27 cellular contexts compared by ENCODE assay signal in the genomic region with DNA sequence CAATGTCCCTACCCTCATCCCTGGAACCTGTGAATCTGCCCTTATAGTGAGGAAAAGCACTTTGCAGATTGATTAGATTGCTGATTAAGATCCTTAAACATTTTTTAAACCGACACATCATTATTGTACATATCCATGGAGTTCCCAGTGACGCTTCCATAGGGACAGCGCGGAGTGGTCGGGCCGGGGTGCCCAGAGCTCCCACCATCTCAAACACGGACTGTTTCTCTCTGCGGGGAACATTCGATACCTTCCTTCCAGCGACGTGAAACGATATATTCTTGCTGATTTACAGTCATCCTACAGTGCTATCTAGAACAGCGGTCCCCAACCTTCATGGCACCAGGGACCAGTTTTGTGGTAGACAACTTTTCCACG. TPM values are rescaled to one million over a fixed set of nuclear protein-coding genes. Genes with fewer than 3 reads are reported as not detected.
DNase-seq lines count a peak whose midpoint lies in the region; ATAC-seq, FAIRE-seq and TF ChIP-seq lines count a peak whose summit lies in the region.
"Had no signal": no experiment of that assay in that cellular context is flagged by ENCODE, and none has a peak within 500 bp of the region (broad histone marks: within the 10 kb centered on the region; RNA-seq: fewer than 3 reads in every experiment).

No MANE protein-coding gene starts in this region.

- no peak for TF ChIP-seq EP300 in HepG2 (IDR thresholded peaks at IDR 0.05; ENCODE audit: low read depth in 2 of 2, low read length in 2 of 2)
- no peak for TF ChIP-seq EP300 in HepG2 (CRISPR knock-in tag; IDR thresholded peaks at IDR 0.05; ENCODE audit: borderline replicate concordance)

- DNase-seq in NCI-H2171 treated with DMSO at 0.1 percent for 48 hours (lab: John Stamatoyannopoulos, UW) (peak; percentile 55), NCI-H2171 (lab: John Stamatoyannopoulos, UW) (no peak), HepG2 (ENCODE audit: low spot score) (no peak), right lobe of liver (no peak), mesenteric fat pad (ENCODE audit: low spot score) (peak; percentile 75), amniotic stem cell (lab: John Stamatoyannopoulos, UW) (no peak), hypothalamus (lab: John Stamatoyannopoulos, UW) (no peak), NCI-H1105 (lab: John Stamatoyannopoulos, UW) (no peak)
- DNase-seq: ACHN, C1 segment of cervical spinal cord, Calu3, DMS153, GOT3, IMR-90, MV-4-11, NCI-H1694, NCI-H2081, NCI-H446, NCI-H526, Peyer's patch had no signal

- no peaks in the 10 kb centered on the region for H3K9me3 ChIP-seq in HepG2 (ENCODE audit: low read length)
- H3K9me3 ChIP-seq in right lobe of liver: no peaks in the 10 kb centered on the region

- POLR2A ChIA-PET in HepG2 (lab: Yijun Ruan, JAX): no interaction called here

- no peak for ATAC-seq in HepG2
- no peak for ATAC-seq in right lobe of liver
- ATAC-seq: CD8-positive, alpha-beta T cell; HCT116 had no signal

- peaks cover 84% of the 10 kb centered on the region for H3K4me1 ChIP-seq in HepG2 (ENCODE audit: insufficient read depth, low read length)
- no peaks in the 10 kb centered on the region for H3K4me1 ChIP-seq in right lobe of liver
- H3K4me1 ChIP-seq: Peyer's patch had no signal

- intact Hi-C loops in HepG2 (cut with micrococcal nuclease; ENCODE audit: unreplicated experiment) (loop anchor here (5.0 kb wide), 1 partner anchor 36 kb away; no protein-coding TSS in a partner anchor), right lobe of liver (cut with DNase I) (no loop called here)

- no peak for TF ChIP-seq RAD21 in HepG2 (CRISPR knock-in tag; IDR thresholded peaks at IDR 0.05)

- peak overlapping the region; percentile 60 for H3K4me2 ChIP-seq in HepG2 (ENCODE audit: low read depth, low read length)

- H3K27me3 ChIP-seq in HepG2 (ENCODE audit: control insufficient read depth in 1 of 2, insufficient read depth in 2 of 2, low read length in 2 of 2): peaks cover 5 to 16% of the 10 kb centered on the region in 2 experiments; a peak in 3 of 5 replicates
- H3K27me3 ChIP-seq in right lobe of liver: peaks cover 0 to 12% of the 10 kb centered on the region in 2 donors
- H3K27me3 ChIP-seq: Peyer's patch had no signal

- H3K79me2 ChIP-seq in HepG2 (ENCODE audit: insufficient read depth, low read length): no peaks in the 10 kb centered on the region

- H3K9ac ChIP-seq in HepG2 (ENCODE audit: insufficient read depth, low read depth, low read length): no peak overlapping the region

- FAIRE-seq in HepG2 (lab: Jason Lieb, UNC): no peak
- FAIRE-seq: GM18507, HTR-8/SVneo had no signal

- CTCF ChIA-PET in HepG2 (lab: Yijun Ruan, JAX; ENCODE audit: low intra/inter-chr PET ratio, low total read pairs): no interaction called here

- peak overlapping the region; percentile 7 for H3K27ac ChIP-seq in HepG2 (ENCODE audit: extremely low read length, insufficient read depth, low read length)
- no peak overlapping the region for H3K27ac ChIP-seq in right lobe of liver
- H3K27ac ChIP-seq: 22Rv1, Peyer's patch had no signal

- H3K4me3 ChIP-seq in HepG2 (replicated peaks in 1 of 3; ENCODE audit: insufficient read depth in 1 of 3, low read depth in 2 of 3, low read length in 3 of 3): no peak overlapping the region; a peak in 1 of 6 replicates
- H3K4me3 ChIP-seq in right lobe of liver: no peak overlapping the region
- H3K4me3 ChIP-seq: Peyer's patch had no signal

- in situ Hi-C loops in HepG2 (cut with HindIII; ENCODE audit: extremely low pct_ligation_motif_present, low pct_unique_long_range_greater_than_20kb): no loop called here

- BruUV-seq in HepG2 (replicated peaks; lab: Mats Ljungman, UMichigan): no TSS peak

- no peak for TF ChIP-seq POLR2A in HepG2 (IDR thresholded peaks at IDR 0.05; ENCODE audit: insufficient read depth in 1 of 2, low read depth in 2 of 2, low read length in 2 of 2)
- no peak for TF ChIP-seq POLR2A in right lobe of liver (IDR thresholded peaks at IDR 0.05)

- H2AFZ ChIP-seq in HepG2 (ENCODE audit: low read length): no peak overlapping the region

- H3K36me3 ChIP-seq in HepG2 (replicated peaks in 1 of 2; ENCODE audit: control insufficient read depth in 1 of 2, insufficient read depth in 2 of 2, low read length in 2 of 2) (no peaks in the 10 kb centered on the region), right lobe of liver (no peaks in the 10 kb centered on the region)
- H3K36me3 ChIP-seq: Peyer's patch had no signal

- WGBS in HepG2 (ENCODE audit: low lambda C conversion rate): 75% methylated on average over 14 of the region's 14 CpGs
- WGBS in right lobe of liver (ENCODE audit: insufficient coverage, low coverage, low lambda C conversion rate, missing lambda C conversion rate): 76% methylated on average over 8 of the region's 14 CpGs

- H4K20me1 ChIP-seq in HepG2 (ENCODE audit: insufficient read depth, low read length): no peaks in the 10 kb centered on the region

- TF ChIP-seq CTCF in HepG2 (CRISPR knock-in tag; IDR thresholded peaks at IDR 0.05): no peak
- TF ChIP-seq CTCF in right lobe of liver (IDR thresholded peaks at IDR 0.05): no peak

RNA-seq across cellular contexts. Expression of a gene that starts 4.0 kb away (rescaled TPM):
- not detected in 2 replicates for total RNA-seq in HepG2 (2016; rRNA removed; fragmentation: Illumina TruSeq; extraction: Trizol)
- not detected in 2 replicates for total RNA-seq in HepG2 (2016; cell fraction: cytosol; rRNA removed; fragmentation: Illumina TruSeq; extraction: Trizol; ENCODE audit: low read depth)
- total RNA-seq in HepG2 (2016; cell fraction: insoluble cytoplasmic fraction; rRNA removed; fragmentation: Illumina TruSeq; extraction: Trizol): not detected in 2 replicates
- total RNA-seq in HepG2 (2016; cell fraction: membrane; rRNA removed; fragmentation: Illumina TruSeq; extraction: Trizol): not detected in 2 replicates
- total RNA-seq in HepG2 (2016; cell fraction: nucleus; rRNA removed; fragmentation: Illumina TruSeq; extraction: Trizol): not detected in 2 replicates
- polyA plus RNA-seq in HepG2 (2011; rRNA removed): not detected in 2 replicates
- not detected in 2 replicates for polyA plus RNA-seq in HepG2 (2011; cell fraction: cytosol; rRNA removed)
- not detected in 2 replicates for polyA plus RNA-seq in HepG2 (2011; cell fraction: nucleus; rRNA removed)
- not detected in 2 replicates for polyA plus RNA-seq in HepG2 (2012)
- polyA plus RNA-seq in HepG2 (2016; cell fraction: cytosol; fragmentation: Illumina TruSeq; extraction: Trizol; ENCODE audit: low read depth): not detected in 2 replicates
- polyA plus RNA-seq in HepG2 (2016; cell fraction: insoluble cytoplasmic fraction; fragmentation: Illumina TruSeq; extraction: Trizol; ENCODE audit: low read depth): not detected in 2 replicates
- polyA plus RNA-seq in HepG2 (2016; cell fraction: membrane; fragmentation: Illumina TruSeq; extraction: Trizol; ENCODE audit: low read depth): not detected in 2 replicates
- polyA plus RNA-seq in HepG2 (2016; cell fraction: nucleus; fragmentation: Illumina TruSeq; extraction: Trizol; ENCODE audit: insufficient read depth, low read depth): not detected in 2 replicates
- polyA minus RNA-seq in HepG2 (2011; rRNA and poly(A)+ RNA removed; ENCODE audit: low replicate concordance): not detected in 2 replicates
- polyA minus RNA-seq in HepG2 (2011; cell fraction: cytosol; rRNA and poly(A)+ RNA removed): not detected in 2 replicates
- polyA minus RNA-seq in HepG2 (2011; cell fraction: nucleus; rRNA and poly(A)+ RNA removed): not detected in 2 replicates
- total RNA-seq in right lobe of liver: not detected
- not detected for total RNA-seq in mesenteric fat pad
- total RNA-seq: Calu3; CD8-positive, alpha-beta T cell; G401; IMR-90; OCI-LY7; Peyer's patch had no signal
- polyA plus RNA-seq: IMR-90 had no signal

RNA-seq across cellular contexts. Expression of a gene that starts 10.4 kb away (rescaled TPM):
- total RNA-seq in HepG2 (2016; rRNA removed; fragmentation: Illumina TruSeq; extraction: Trizol): 0.07 and 0.18 TPM in 2 replicates
- total RNA-seq in HepG2 (2016; cell fraction: cytosol; rRNA removed; fragmentation: Illumina TruSeq; extraction: Trizol; ENCODE audit: low read depth): 0.09 TPM in 1 of 2 replicates, not detected in the other
- total RNA-seq in HepG2 (2016; cell fraction: insoluble cytoplasmic fraction; rRNA removed; fragmentation: Illumina TruSeq; extraction: Trizol): 0.10 and 0.19 TPM in 2 replicates
- total RNA-seq in HepG2 (2016; cell fraction: membrane; rRNA removed; fragmentation: Illumina TruSeq; extraction: Trizol): 0.24 and 0.28 TPM in 2 replicates
- 0.16 TPM in 1 of 2 replicates, not detected in the other for total RNA-seq in HepG2 (2016; cell fraction: nucleus; rRNA removed; fragmentation: Illumina TruSeq; extraction: Trizol)
- 0.32 and 0.33 TPM in 2 replicates for polyA plus RNA-seq in HepG2 (2011; rRNA removed)
- polyA plus RNA-seq in HepG2 (2011; cell fraction: cytosol; rRNA removed): 0.28 and 0.32 TPM in 2 replicates
- polyA plus RNA-seq in HepG2 (2011; cell fraction: nucleus; rRNA removed): 0.59 and 0.71 TPM in 2 replicates
- 0.63 and 0.68 TPM in 2 replicates for polyA plus RNA-seq in HepG2 (2012)
- 0.10 and 0.12 TPM in 2 replicates for polyA plus RNA-seq in HepG2 (2016; cell fraction: cytosol; fragmentation: Illumina TruSeq; extraction: Trizol; ENCODE audit: low read depth)
- 0.19 and 0.25 TPM in 2 replicates for polyA plus RNA-seq in HepG2 (2016; cell fraction: insoluble cytoplasmic fraction; fragmentation: Illumina TruSeq; extraction: Trizol; ENCODE audit: low read depth)
- polyA plus RNA-seq in HepG2 (2016; cell fraction: membrane; fragmentation: Illumina TruSeq; extraction: Trizol; ENCODE audit: low read depth): 0.31 and 0.42 TPM in 2 replicates
- 0.11 TPM in 1 of 2 replicates, not detected in the other for polyA plus RNA-seq in HepG2 (2016; cell fraction: nucleus; fragmentation: Illumina TruSeq; extraction: Trizol; ENCODE audit: insufficient read depth, low read depth)
- 0.82 TPM in 1 of 2 replicates, not detected in the other for polyA minus RNA-seq in HepG2 (2011; rRNA and poly(A)+ RNA removed; ENCODE audit: low replicate concordance)
- polyA minus RNA-seq in HepG2 (2011; cell fraction: cytosol; rRNA and poly(A)+ RNA removed): 0.18 and 0.20 TPM in 2 replicates
- 0.26 and 0.37 TPM in 2 replicates for polyA minus RNA-seq in HepG2 (2011; cell fraction: nucleus; rRNA and poly(A)+ RNA removed)
- not detected for total RNA-seq in right lobe of liver
- not detected for total RNA-seq in mesenteric fat pad
- total RNA-seq: Calu3; CD8-positive, alpha-beta T cell; G401; IMR-90; OCI-LY7 had no signal
- polyA plus RNA-seq: IMR-90 had no signal

RNA-seq across cellular contexts. Expression of a gene that starts 19.0 kb away (rescaled TPM):
- not detected in 2 replicates for total RNA-seq in HepG2 (2016; rRNA removed; fragmentation: Illumina TruSeq; extraction: Trizol)
- total RNA-seq in HepG2 (2016; cell fraction: cytosol; rRNA removed; fragmentation: Illumina TruSeq; extraction: Trizol; ENCODE audit: low read depth): not detected in 2 replicates
- total RNA-seq in HepG2 (2016; cell fraction: insoluble cytoplasmic fraction; rRNA removed; fragmentation: Illumina TruSeq; extraction: Trizol): not detected in 2 replicates
- total RNA-seq in HepG2 (2016; cell fraction: membrane; rRNA removed; fragmentation: Illumina TruSeq; extraction: Trizol): not detected in 2 replicates
- total RNA-seq in HepG2 (2016; cell fraction: nucleus; rRNA removed; fragmentation: Illumina TruSeq; extraction: Trizol): not detected in 2 replicates
- polyA plus RNA-seq in HepG2 (2011; rRNA removed): 0.13 TPM in 1 of 2 replicates, not detected in the other
- polyA plus RNA-seq in HepG2 (2011; cell fraction: cytosol; rRNA removed): not detected in 2 replicates
- polyA plus RNA-seq in HepG2 (2011; cell fraction: nucleus; rRNA removed): 0.40 TPM in 1 of 2 replicates, not detected in the other
- not detected in 2 replicates for polyA plus RNA-seq in HepG2 (2012)
- polyA plus RNA-seq in HepG2 (2016; cell fraction: cytosol; fragmentation: Illumina TruSeq; extraction: Trizol; ENCODE audit: low read depth): not detected in 2 replicates
- not detected in 2 replicates for polyA plus RNA-seq in HepG2 (2016; cell fraction: insoluble cytoplasmic fraction; fragmentation: Illumina TruSeq; extraction: Trizol; ENCODE audit: low read depth)
- not detected in 2 replicates for polyA plus RNA-seq in HepG2 (2016; cell fraction: membrane; fragmentation: Illumina TruSeq; extraction: Trizol; ENCODE audit: low read depth)
- polyA plus RNA-seq in HepG2 (2016; cell fraction: nucleus; fragmentation: Illumina TruSeq; extraction: Trizol; ENCODE audit: insufficient read depth, low read depth): not detected in 2 replicates
- not detected in 2 replicates for polyA minus RNA-seq in HepG2 (2011; rRNA and poly(A)+ RNA removed; ENCODE audit: low replicate concordance)
- polyA minus RNA-seq in HepG2 (2011; cell fraction: cytosol; rRNA and poly(A)+ RNA removed): not detected in 2 replicates
- polyA minus RNA-seq in HepG2 (2011; cell fraction: nucleus; rRNA and poly(A)+ RNA removed): not detected in 2 replicates
- total RNA-seq in right lobe of liver: not detected
- total RNA-seq in mesenteric fat pad: not detected
- total RNA-seq: Calu3; CD8-positive, alpha-beta T cell; G401; IMR-90; OCI-LY7; Peyer's patch had no signal
- polyA plus RNA-seq: IMR-90 had no signal

RNA-seq across cellular contexts. Expression of a gene that starts 34.3 kb away (rescaled TPM):
- total RNA-seq in HepG2 (2016; rRNA removed; fragmentation: Illumina TruSeq; extraction: Trizol) (not detected in 2 replicates), right lobe of liver (not detected), mesenteric fat pad (not detected)
- not detected in 2 replicates for total RNA-seq in HepG2 (2016; cell fraction: cytosol; rRNA removed; fragmentation: Illumina TruSeq; extraction: Trizol; ENCODE audit: low read depth)
- total RNA-seq in HepG2 (2016; cell fraction: insoluble cytoplasmic fraction; rRNA removed; fragmentation: Illumina TruSeq; extraction: Trizol): not detected in 2 replicates
- total RNA-seq in HepG2 (2016; cell fraction: membrane; rRNA removed; fragmentation: Illumina TruSeq; extraction: Trizol): not detected in 2 replicates
- not detected in 2 replicates for total RNA-seq in HepG2 (2016; cell fraction: nucleus; rRNA removed; fragmentation: Illumina TruSeq; extraction: Trizol)
- polyA plus RNA-seq in HepG2 (2011; rRNA removed): not detected in 2 replicates
- not detected in 2 replicates for polyA plus RNA-seq in HepG2 (2011; cell fraction: cytosol; rRNA removed)
- polyA plus RNA-seq in HepG2 (2011; cell fraction: nucleus; rRNA removed): not detected in 2 replicates
- polyA plus RNA-seq in HepG2 (2012): not detected in 2 replicates
- not detected in 2 replicates for polyA plus RNA-seq in HepG2 (2016; cell fraction: cytosol; fragmentation: Illumina TruSeq; extraction: Trizol; ENCODE audit: low read depth)
- polyA plus RNA-seq in HepG2 (2016; cell fraction: insoluble cytoplasmic fraction; fragmentation: Illumina TruSeq; extraction: Trizol; ENCODE audit: low read depth): not detected in 2 replicates
- polyA plus RNA-seq in HepG2 (2016; cell fraction: membrane; fragmentation: Illumina TruSeq; extraction: Trizol; ENCODE audit: low read depth): not detected in 2 replicates
- not detected in 2 replicates for polyA plus RNA-seq in HepG2 (2016; cell fraction: nucleus; fragmentation: Illumina TruSeq; extraction: Trizol; ENCODE audit: insufficient read depth, low read depth)
- polyA minus RNA-seq in HepG2 (2011; rRNA and poly(A)+ RNA removed; ENCODE audit: low replicate concordance): not detected in 2 replicates
- not detected in 2 replicates for polyA minus RNA-seq in HepG2 (2011; cell fraction: cytosol; rRNA and poly(A)+ RNA removed)
- not detected in 2 replicates for polyA minus RNA-seq in HepG2 (2011; cell fraction: nucleus; rRNA and poly(A)+ RNA removed)
- total RNA-seq: Calu3; CD8-positive, alpha-beta T cell; G401; IMR-90; OCI-LY7; Peyer's patch had no signal
- polyA plus RNA-seq: IMR-90 had no signal

RNA-seq across cellular contexts. Expression of a gene that starts 43.3 kb away (rescaled TPM):
- not detected in 2 replicates for total RNA-seq in HepG2 (2016; rRNA removed; fragmentation: Illumina TruSeq; extraction: Trizol)
- not detected in 2 replicates for total RNA-seq in HepG2 (2016; cell fraction: cytosol; rRNA removed; fragmentation: Illumina TruSeq; extraction: Trizol; ENCODE audit: low read depth)
- not detected in 2 replicates for total RNA-seq in HepG2 (2016; cell fraction: insoluble cytoplasmic fraction; rRNA removed; fragmentation: Illumina TruSeq; extraction: Trizol)
- not detected in 2 replicates for total RNA-seq in HepG2 (2016; cell fraction: membrane; rRNA removed; fragmentation: Illumina TruSeq; extraction: Trizol)
- not detected in 2 replicates for total RNA-seq in HepG2 (2016; cell fraction: nucleus; rRNA removed; fragmentation: Illumina TruSeq; extraction: Trizol)
- not detected in 2 replicates for polyA plus RNA-seq in HepG2 (2011; rRNA removed)
- polyA plus RNA-seq in HepG2 (2011; cell fraction: cytosol; rRNA removed): not detected in 2 replicates
- not detected in 2 replicates for polyA plus RNA-seq in HepG2 (2011; cell fraction: nucleus; rRNA removed)
- not detected in 2 replicates for polyA plus RNA-seq in HepG2 (2012)
- not detected in 2 replicates for polyA plus RNA-seq in HepG2 (2016; cell fraction: cytosol; fragmentation: Illumina TruSeq; extraction: Trizol; ENCODE audit: low read depth)
- polyA plus RNA-seq in HepG2 (2016; cell fraction: insoluble cytoplasmic fraction; fragmentation: Illumina TruSeq; extraction: Trizol; ENCODE audit: low read depth): not detected in 2 replicates
- polyA plus RNA-seq in HepG2 (2016; cell fraction: membrane; fragmentation: Illumina TruSeq; extraction: Trizol; ENCODE audit: low read depth): not detected in 2 replicates
- not detected in 2 replicates for polyA plus RNA-seq in HepG2 (2016; cell fraction: nucleus; fragmentation: Illumina TruSeq; extraction: Trizol; ENCODE audit: insufficient read depth, low read depth)
- polyA minus RNA-seq in HepG2 (2011; rRNA and poly(A)+ RNA removed; ENCODE audit: low replicate concordance): not detected in 2 replicates
- not detected in 2 replicates for polyA minus RNA-seq in HepG2 (2011; cell fraction: cytosol; rRNA and poly(A)+ RNA removed)
- polyA minus RNA-seq in HepG2 (2011; cell fraction: nucleus; rRNA and poly(A)+ RNA removed): not detected in 2 replicates
- not detected for total RNA-seq in right lobe of liver
- not detected for total RNA-seq in mesenteric fat pad
- total RNA-seq: Calu3, G401, IMR-90, OCI-LY7, Peyer's patch had no signal
- polyA plus RNA-seq: IMR-90 had no signal

Comparison
In these comparisons a context has a peak if more than half of its experiments do, and no peak if none do; other contexts are left out.
1. DNase-seq: peak in NCI-H2171 treated with DMSO at 0.1 percent for 48 hours (single experiment) and mesenteric fat pad (single experiment); none in NCI-H2171 (single experiment), HepG2 (single experiment), right lobe of liver (0 of 3), amniotic stem cell (single experiment), hypothalamus (0 of 51) and NCI-H1105 (single experiment).